Comparison of ENCODE assay signal across 8 cellular contexts in the genomic region with DNA sequence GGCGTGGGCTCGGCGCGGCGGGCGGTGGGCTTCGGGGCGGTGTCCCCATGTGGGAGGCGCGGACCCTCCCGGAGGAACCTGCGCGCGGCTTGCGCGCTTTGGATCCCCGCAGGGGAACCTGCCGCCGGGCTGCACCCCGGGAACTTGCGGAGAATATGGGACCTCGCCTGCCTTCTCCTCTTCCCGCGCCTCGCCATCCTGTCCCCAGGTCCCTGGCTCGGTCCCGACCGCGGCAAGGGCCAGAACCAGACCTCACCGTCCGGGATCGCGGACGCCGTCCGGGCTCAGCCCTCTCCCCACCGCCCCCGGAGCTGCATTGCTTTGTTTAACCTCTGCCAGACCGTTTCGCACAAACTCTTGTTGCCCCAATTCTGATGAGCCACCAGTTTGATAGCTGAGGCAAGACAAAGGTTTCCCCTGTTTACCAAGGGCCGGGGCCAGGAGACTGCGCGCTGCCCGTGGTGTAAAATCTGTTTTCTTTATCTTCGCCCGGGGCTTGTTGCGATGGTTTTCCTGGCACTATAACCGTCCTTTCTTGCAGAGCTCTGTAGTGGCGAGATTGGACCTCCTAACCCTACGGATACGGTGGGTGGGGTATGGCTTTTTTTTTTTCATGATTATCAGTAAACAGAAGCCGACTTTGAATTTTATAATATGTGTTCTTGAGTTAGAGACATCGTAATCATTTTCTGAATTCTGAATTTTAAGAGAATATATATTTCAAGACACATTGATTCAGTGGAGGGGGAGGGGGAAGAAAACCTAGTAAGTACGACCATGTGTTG.
DNase-seq lines count a peak whose midpoint lies in the region; ATAC-seq and TF ChIP-seq lines count a peak whose summit lies in the region.

No MANE protein-coding gene starts in this region.

- peak; percentile 64 for ATAC-seq in mucosa of descending colon

- H3K36me3 ChIP-seq in cardiac muscle cell (no peaks in the 10 kb centered on the region), MM.1S (replicated peaks; ENCODE audit: insufficient read depth, low read length) (no peaks in the 10 kb centered on the region), mucosa of descending colon (ENCODE audit: low read depth) (no peaks in the 10 kb centered on the region), tibial artery (no peaks in the 10 kb centered on the region)

- POLR2A ChIA-PET in HEK293T (lab: Yijun Ruan, JAX) = interaction anchor here (0.7 to 1.7 kb wide), 3 partner anchors 20 to 338 kb away, joined by 3 to 4 read pairs (median 3); a partner anchor contains a TSS

- H2AFZ ChIP-seq in MM.1S (ENCODE audit: low read length) = peak overlapping the region; percentile 69

- H3K27ac ChIP-seq in cardiac muscle cell = peak overlapping the region; percentile 15
- H3K27ac ChIP-seq in MM.1S (ENCODE audit: low read length) = no peak overlapping the region
- peak overlapping the region in 1 of 2 donors; percentile 31 for H3K27ac ChIP-seq in tibial artery

- peak overlapping the region; percentile 65 for H3K4me2 ChIP-seq in MM.1S (ENCODE audit: low read depth, low read length)

- no peaks in the 10 kb centered on the region for H3K27me3 ChIP-seq in cardiac muscle cell
- no peaks in the 10 kb centered on the region for H3K27me3 ChIP-seq in MM.1S (replicated peaks; ENCODE audit: insufficient read depth, low read length)
- peaks cover 0 to 9% of the 10 kb centered on the region in 2 donors for H3K27me3 ChIP-seq in tibial artery

- peak; percentile 55 to 58 for DNase-seq in cardiac muscle cell (ENCODE audit: low read depth in 1 of 2, low spot score in 1 of 2)
- DNase-seq in cardiac septum (ENCODE audit: low spot score) = no peak
- peak; percentile 32 for DNase-seq in HEK293T (ENCODE audit: extremely low spot score)
- peak; percentile 36 for DNase-seq in MM.1S
- peak; percentile 18 for DNase-seq in UCSD-AML1 (lab: John Stamatoyannopoulos, UW; ENCODE audit: unreplicated experiment)
- DNase-seq in epidermal melanocyte (ENCODE audit: insufficient read length, low spot score) = peak; percentile 28
- peak; percentile 38 to 63 (median 56) for DNase-seq in mucosa of descending colon
- DNase-seq in tibial artery = no peak

- TF ChIP-seq CTCF in cardiac muscle cell (IDR thresholded peaks at IDR 0.05; ENCODE audit: low read depth, low read length) (no peak), MM.1S (IDR thresholded peaks at IDR 0.05; ENCODE audit: low read length) (no peak), mucosa of descending colon (IDR thresholded peaks at IDR 0.05) (no peak), tibial artery (IDR thresholded peaks at IDR 0.05) (no peak)

- no peaks in the 10 kb centered on the region for H3K79me2 ChIP-seq in MM.1S (ENCODE audit: low read length)

- peaks cover 5% of the 10 kb centered on the region; the same call in 1 of the 2 replicates for H3F3A ChIP-seq in MM.1S (ENCODE audit: insufficient read depth, low read length)

- CTCF ChIA-PET in HEK293T (lab: Yijun Ruan, JAX) = interaction anchor here (0.6 to 1.5 kb wide), 2 partner anchors 10 to 69 kb away, joined by 3 to 8 read pairs; no protein-coding TSS in a partner anchor

- no peaks in the 10 kb centered on the region for H4K20me1 ChIP-seq in MM.1S (ENCODE audit: insufficient read depth, low read length)

- no peaks in the 10 kb centered on the region for H3K9me3 ChIP-seq in cardiac muscle cell (ENCODE audit: low read depth)
- H3K9me3 ChIP-seq in MM.1S (replicated peaks; ENCODE audit: insufficient read depth, low read length) = no peaks in the 10 kb centered on the region
- no peaks in the 10 kb centered on the region for H3K9me3 ChIP-seq in mucosa of descending colon
- no peaks in the 10 kb centered on the region for H3K9me3 ChIP-seq in tibial artery

- intact Hi-C loops in cardiac septum (cut with DNase I) (loop anchor here (10.0 kb wide), 1 partner anchor 255 kb away; no protein-coding TSS in a partner anchor), mucosa of descending colon (cut with DNase I, micrococcal nuclease) (no loop called here), tibial artery (cut with DNase I; ENCODE audit: low total_unique reads) (no loop called here)

- H3K4me3 ChIP-seq in cardiac muscle cell = peak overlapping the region; percentile 78
- peak overlapping the region; percentile 69 for H3K4me3 ChIP-seq in MM.1S (ENCODE audit: low read length)
- peak overlapping the region; percentile 32 for H3K4me3 ChIP-seq in mucosa of descending colon
- peak overlapping the region; percentile 56 to 68 for H3K4me3 ChIP-seq in tibial artery

- H3K9ac ChIP-seq in MM.1S (ENCODE audit: low read length) = peak overlapping the region; percentile 43; the same call in 1 of the 2 replicates

- H3K4me1 ChIP-seq in cardiac muscle cell (ENCODE audit: low read depth) = no peaks in the 10 kb centered on the region
- H3K4me1 ChIP-seq in MM.1S (ENCODE audit: low read length) = peaks cover 5% of the 10 kb centered on the region
- no peaks in the 10 kb centered on the region for H3K4me1 ChIP-seq in mucosa of descending colon (ENCODE audit: low read depth)
- peaks cover 0 to 19% (median 11%) of the 10 kb centered on the region in 4 donors for H3K4me1 ChIP-seq in tibial artery

- no peaks in the 10 kb centered on the region for H3K9me2 ChIP-seq in MM.1S (replicated peaks; ENCODE audit: insufficient read depth, low read length)

TF ChIP-seq in HEK293T, 16 proteins besides CTCF, POLR2A, EP300 and RAD21:
- TF ChIP-seq ELF4 (IDR thresholded peaks at IDR 0.05) (no peak), SUZ12 (IDR thresholded peaks at IDR 0.05) (no peak), SP1 (IDR thresholded peaks at IDR 0.05) (no peak), NFRKB (IDR thresholded peaks at IDR 0.05) (no peak), HDGF (IDR thresholded peaks at IDR 0.05; ENCODE audit: borderline replicate concordance) (no peak), ARNT (IDR thresholded peaks at IDR 0.05) (no peak), FOXM1 (IDR thresholded peaks at IDR 0.05; ENCODE audit: borderline replicate concordance) (no peak), CTBP1 (IDR thresholded peaks at IDR 0.05; ENCODE audit: borderline replicate concordance) (no peak), BHLHE40 (IDR thresholded peaks at IDR 0.05; ENCODE audit: borderline replicate concordance) (no peak), ZNF384 (IDR thresholded peaks at IDR 0.05) (no peak), TARDBP (IDR thresholded peaks at IDR 0.05) (no peak), FOXA1 (IDR thresholded peaks at IDR 0.05) (no peak), FOXK2 (IDR thresholded peaks at IDR 0.05) (no peak)
- TF ChIP-seq, protein P1, sequence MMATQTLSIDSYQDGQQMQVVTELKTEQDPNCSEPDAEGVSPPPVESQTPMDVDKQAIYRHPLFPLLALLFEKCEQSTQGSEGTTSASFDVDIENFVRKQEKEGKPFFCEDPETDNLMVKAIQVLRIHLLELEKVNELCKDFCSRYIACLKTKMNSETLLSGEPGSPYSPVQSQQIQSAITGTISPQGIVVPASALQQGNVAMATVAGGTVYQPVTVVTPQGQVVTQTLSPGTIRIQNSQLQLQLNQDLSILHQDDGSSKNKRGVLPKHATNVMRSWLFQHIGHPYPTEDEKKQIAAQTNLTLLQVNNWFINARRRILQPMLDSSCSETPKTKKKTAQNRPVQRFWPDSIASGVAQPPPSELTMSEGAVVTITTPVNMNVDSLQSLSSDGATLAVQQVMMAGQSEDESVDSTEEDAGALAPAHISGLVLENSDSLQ (IDR thresholded peaks at IDR 0.05) = no peak

Comparison
In these comparisons a context has a peak if more than half of its experiments do, and no peak if none do; other contexts are left out.
1. DNase-seq: peak in cardiac muscle cell (2 of 2), HEK293T (single experiment), MM.1S (single experiment), UCSD-AML1 (single experiment), epidermal melanocyte (single experiment) and mucosa of descending colon (3 of 3); none in cardiac septum (single experiment) and tibial artery (0 of 2).
2. Peak in every context shown above with its lines, with median percentiles within 50 percentile points of each other: H3K4me3 ChIP-seq.